8 cellular contexts compared by ENCODE assay signal in genomic region chr16:21514474-21514840, GRCh38.
A peak's percentile ranks its signal among the peaks of the same experiment; 100 is the strongest.
DNase-seq lines count a peak whose midpoint lies in the region; ATAC-seq and TF ChIP-seq lines count a peak whose summit lies in the region.
"Not testable (repeated sequence)": the region's sequence is repeated elsewhere in the genome, so short reads cannot be mapped to it uniquely, and the experiment has no call there.

No MANE protein-coding gene starts in this region.

- peak overlapping the region; percentile 36 for H3K9ac ChIP-seq in NT2/D1 (ENCODE audit: insufficient read length, low read depth)
- not testable (repeated sequence) for H3K9ac ChIP-seq in fibroblast of lung (ENCODE audit: insufficient read depth, low read length)

- H3K79me2 ChIP-seq in fibroblast of lung (ENCODE audit: control insufficient read depth, insufficient read depth, low read length): peaks cover 80% of the 10 kb centered on the region

- not testable (repeated sequence) for H3K9me3 Mint-ChIP-seq in CD8-positive, alpha-beta T cell; activated CD4-positive, alpha-beta memory T cell treated with anti-CD3 and anti-CD28 coated beads for 36 hours; mesothelial cell of epicardium

- not testable (repeated sequence) for H4K20me1 ChIP-seq in fibroblast of lung (ENCODE audit: control insufficient read depth, extremely low read depth, insufficient read depth, low read length)

- not testable (repeated sequence) for H3K4me3 ChIP-seq in CD8-positive, alpha-beta T cell (ENCODE audit: low read depth, low read length); NT2/D1 (ENCODE audit: insufficient read length, low read depth); fibroblast of lung (replicated peaks in 1 of 4; ENCODE audit: control extremely low read depth in 1 of 4, insufficient read depth in 1 of 4, low read depth in 3 of 4, low read length in 4 of 4); transverse colon
- H3K4me3 ChIP-seq in ascending aorta (peak overlapping the region in 1 of 2 donors; percentile 20), gastrocnemius medialis (peak overlapping the region; percentile 1 to 26 (median 24))

- not testable (repeated sequence) for H3K27me3 Mint-ChIP-seq in CD8-positive, alpha-beta T cell (ENCODE audit: low read depth); activated CD4-positive, alpha-beta memory T cell treated with anti-CD3 and anti-CD28 coated beads for 36 hours; mesothelial cell of epicardium (ENCODE audit: low read depth)

- TF ChIP-seq EP300 in transverse colon (IDR thresholded peaks at IDR 0.05; ENCODE audit: low read depth): not testable (repeated sequence)

- not testable (repeated sequence) for TF ChIP-seq POLR2A in gastrocnemius medialis (IDR thresholded peaks at IDR 0.05); transverse colon (IDR thresholded peaks at IDR 0.05)

- not testable (repeated sequence) for ATAC-seq in CD8-positive, alpha-beta T cell; gastrocnemius medialis

- H3K27ac Mint-ChIP-seq in CD8-positive, alpha-beta T cell: peak overlapping the region; percentile 1
- peak overlapping the region; percentile 75 for H3K27ac Mint-ChIP-seq in activated CD4-positive, alpha-beta memory T cell treated with anti-CD3 and anti-CD28 coated beads for 36 hours
- H3K27ac Mint-ChIP-seq in mesothelial cell of epicardium: peak overlapping the region; percentile 83

- H3K4me1 ChIP-seq in CD8-positive, alpha-beta T cell (ENCODE audit: insufficient read depth, low read length): peaks cover 20% of the 10 kb centered on the region
- H3K4me1 ChIP-seq in NT2/D1 (ENCODE audit: insufficient read depth, insufficient read length): peaks cover 26% of the 10 kb centered on the region
- peaks cover 14 to 66% of the 10 kb centered on the region in 2 donors for H3K4me1 ChIP-seq in ascending aorta
- H3K4me1 ChIP-seq in fibroblast of lung (ENCODE audit: control insufficient read depth, extremely low read depth, insufficient read depth, low read length): peaks cover 22% of the 10 kb centered on the region
- peaks cover 65 to 75% of the 10 kb centered on the region in 2 donors for H3K4me1 ChIP-seq in gastrocnemius medialis
- peaks cover 49 to 83% (median 61%) of the 10 kb centered on the region in 4 donors for H3K4me1 ChIP-seq in transverse colon

- not testable (repeated sequence) for H3K27ac ChIP-seq in CD8-positive, alpha-beta T cell (ENCODE audit: low read depth, low read length); fibroblast of lung (ENCODE audit: insufficient read depth, low read length)
- H3K27ac ChIP-seq in ascending aorta (peak overlapping the region; percentile 69 to 85), gastrocnemius medialis (peak overlapping the region; percentile 93 to 100 (median 96)), transverse colon (peak overlapping the region; percentile 70 to 99 (median 93))

- H3K36me3 ChIP-seq in CD8-positive, alpha-beta T cell (ENCODE audit: insufficient read depth, low read length); ascending aorta; fibroblast of lung (ENCODE audit: control insufficient read depth, insufficient read depth, low read length); gastrocnemius medialis; transverse colon: not testable (repeated sequence)
- peaks cover 67% of the 10 kb centered on the region for H3K36me3 ChIP-seq in NT2/D1 (ENCODE audit: insufficient read depth, insufficient read length, low read length)

- H3K4me3 Mint-ChIP-seq in CD8-positive, alpha-beta T cell; mesothelial cell of epicardium: not testable (repeated sequence)
- peak overlapping the region; percentile 7 for H3K4me3 Mint-ChIP-seq in activated CD4-positive, alpha-beta memory T cell treated with anti-CD3 and anti-CD28 coated beads for 36 hours

- CTCF ChIA-PET in CD8-positive, alpha-beta T cell (lab: Charles Lee); activated CD4-positive, alpha-beta memory T cell treated with anti-CD3 and anti-CD28 coated beads for 36 hours (lab: Charles Lee): not testable (repeated sequence)

- not testable (repeated sequence) for TF ChIP-seq CTCF in CD8-positive, alpha-beta T cell (IDR thresholded peaks at IDR 0.05); ascending aorta (IDR thresholded peaks at IDR 0.05); fibroblast of lung (conservative IDR thresholded peaks at IDR 0.05 in 1 of 2, IDR thresholded peaks at IDR 0.05 in 1 of 2; ENCODE audit: low read depth in 1 of 2, low read length in 2 of 2); mesothelial cell of epicardium (IDR thresholded peaks at IDR 0.05; ENCODE audit: unreplicated experiment); gastrocnemius medialis (IDR thresholded peaks at IDR 0.05 in 4 of 5, conservative IDR thresholded peaks at IDR 0.05 in 1 of 5); transverse colon (IDR thresholded peaks at IDR 0.05)

- H3K27me3 ChIP-seq in CD8-positive, alpha-beta T cell (ENCODE audit: insufficient read depth, low read length); NT2/D1 (ENCODE audit: insufficient read depth, insufficient read length); ascending aorta; fibroblast of lung (ENCODE audit: control insufficient read depth, insufficient read depth, low read length); gastrocnemius medialis; transverse colon: not testable (repeated sequence)

- peak overlapping the region; percentile 59 for H3K4me2 ChIP-seq in fibroblast of lung (ENCODE audit: extremely low read depth, insufficient read depth, low read length)

- in situ Hi-C loops in gastrocnemius medialis (cut with MboI; ENCODE audit: low sequenced_read_pairs in 4 of 4); transverse colon (cut with MboI; ENCODE audit: low pct_ligation_motif_present in 1 of 4, low pct_unique_long_range_greater_than_20kb in 1 of 4, low sequenced_read_pairs in 3 of 4): not testable (repeated sequence)

- intact Hi-C loops in CD8-positive, alpha-beta T cell (cut with DNase I, micrococcal nuclease); activated CD4-positive, alpha-beta memory T cell treated with anti-CD3 and anti-CD28 coated beads for 36 hours (cut with micrococcal nuclease); ascending aorta (cut with DNase I); transverse colon (cut with DNase I; ENCODE audit: low total_unique reads): not testable (repeated sequence)
- intact Hi-C loops in gastrocnemius medialis (cut with DNase I; ENCODE audit: low total_unique reads): loop anchor here (10.0 kb wide), 1 partner anchor 700 kb away; no protein-coding TSS in a partner anchor

- 49 to 58% methylated on average over 14 of the region's 14 CpGs for WGBS in transverse colon (ENCODE audit: low coverage in 1 of 2), 2 donors

- POLR2A ChIA-PET in CD8-positive, alpha-beta T cell (lab: Charles Lee); activated CD4-positive, alpha-beta memory T cell treated with anti-CD3 and anti-CD28 coated beads for 36 hours (lab: Charles Lee): not testable (repeated sequence)

- peaks cover 48% of the 10 kb centered on the region for H3K36me3 Mint-ChIP-seq in CD8-positive, alpha-beta T cell
- peaks cover 33% of the 10 kb centered on the region for H3K36me3 Mint-ChIP-seq in activated CD4-positive, alpha-beta memory T cell treated with anti-CD3 and anti-CD28 coated beads for 36 hours
- not testable (repeated sequence) for H3K36me3 Mint-ChIP-seq in mesothelial cell of epicardium

- not testable (repeated sequence) for H3K9me3 ChIP-seq in CD8-positive, alpha-beta T cell (ENCODE audit: low read length); NT2/D1 (ENCODE audit: insufficient read depth, low read length); ascending aorta; fibroblast of lung (ENCODE audit: control insufficient read depth, insufficient read depth, low read depth, low read length); gastrocnemius medialis; transverse colon

- not testable (repeated sequence) for H2AFZ ChIP-seq in fibroblast of lung (ENCODE audit: low read length)

- H3K4me1 Mint-ChIP-seq in CD8-positive, alpha-beta T cell (ENCODE audit: low read depth): peaks cover 65% of the 10 kb centered on the region
- peaks cover 58% of the 10 kb centered on the region for H3K4me1 Mint-ChIP-seq in activated CD4-positive, alpha-beta memory T cell treated with anti-CD3 and anti-CD28 coated beads for 36 hours (ENCODE audit: low read depth)
- peaks cover 63% of the 10 kb centered on the region for H3K4me1 Mint-ChIP-seq in mesothelial cell of epicardium

- not testable (repeated sequence) for DNase-seq in CD8-positive, alpha-beta T cell; NT2/D1 (ENCODE audit: low read depth, low spot score); activated CD4-positive, alpha-beta memory T cell treated with anti-CD3 and anti-CD28 coated beads for 36 hours; ascending aorta (ENCODE audit: low spot score in 2 of 2); fibroblast of lung (ENCODE audit: low read depth in 2 of 2); mesothelial cell of epicardium (ENCODE audit: low spot score in 2 of 2, unreplicated experiment in 2 of 2); gastrocnemius medialis; transverse colon

Comparison
In these comparisons a context has a peak if more than half of its experiments do, and no peak if none do; other contexts are left out.
1. H3K27ac Mint-ChIP-seq: peak in every context shown above with its lines; median percentile 83 in mesothelial cell of epicardium; 75 in activated CD4-positive, alpha-beta memory T cell treated with anti-CD3 and anti-CD28 coated beads for 36 hours; 1 in CD8-positive, alpha-beta T cell.